In genomic region chr14:54572316-54572715, GRCh38 we compare ENCODE assay signal across 8 cellular contexts. TPM values are rescaled to one million over a fixed set of nuclear protein-coding genes. Genes with fewer than 3 reads are reported as not detected.
A peak's percentile ranks its signal among the peaks of the same experiment; 100 is the strongest.
DNase-seq lines count a peak whose midpoint lies in the region; ATAC-seq and TF ChIP-seq lines count a peak whose summit lies in the region.

No MANE protein-coding gene starts in this region.

- intact Hi-C loops in left ventricle myocardium inferior (cut with micrococcal nuclease): loop anchor here (5.0 kb wide), 1 partner anchor 120 kb away; no protein-coding TSS in a partner anchor
- intact Hi-C loops in Right ventricle myocardium inferior (cut with DNase I): no loop called here
- intact Hi-C loops in upper lobe of right lung (cut with DNase I): loop anchor here (5.0 to 10.0 kb wide), 2 partner anchors 72 to 120 kb away; no protein-coding TSS in a partner anchor
- intact Hi-C loops in CD4-positive, alpha-beta T cell (cut with DNase I, micrococcal nuclease): no loop called here

- no peak overlapping the region for H3K4me3 Mint-ChIP-seq in CD4-positive, alpha-beta T cell

- H3K9me3 Mint-ChIP-seq in CD4-positive, alpha-beta T cell: peaks cover 8% of the 10 kb centered on the region

- H3K27ac ChIP-seq in left ventricle myocardium inferior (replicated peaks) (no peak overlapping the region), upper lobe of right lung (no peak overlapping the region)
- H3K27ac ChIP-seq in CD4-positive, alpha-beta T cell (ENCODE audit: low read depth, low read length): no peak overlapping the region

- H3K36me3 ChIP-seq in left ventricle myocardium inferior (peaks cover 20% of the 10 kb centered on the region), upper lobe of right lung (no peaks in the 10 kb centered on the region)

- POLR2A ChIA-PET in CD4-positive, alpha-beta T cell (lab: Charles Lee): no interaction called here

- H3K4me3 ChIP-seq in left ventricle myocardium inferior (no peak overlapping the region), epithelial cell of proximal tubule (ENCODE audit: low read depth, low read length) (no peak overlapping the region), upper lobe of right lung (no peak overlapping the region)

- H3K27me3 Mint-ChIP-seq in CD4-positive, alpha-beta T cell: peaks cover 64% of the 10 kb centered on the region

- H3K27ac Mint-ChIP-seq in CD4-positive, alpha-beta T cell: no peak overlapping the region

- H3K36me3 Mint-ChIP-seq in CD4-positive, alpha-beta T cell (ENCODE audit: low read depth): peaks cover 7% of the 10 kb centered on the region

- ATAC-seq in Right ventricle myocardium inferior: no peak
- ATAC-seq in upper lobe of right lung: peak; percentile 34
- ATAC-seq in GM19035 (IDR thresholded peaks at IDR 0.05; ENCODE audit: unreplicated experiment): no peak
- no peak for ATAC-seq in CD4-positive, alpha-beta T cell (ENCODE audit: poor library complexity)
- ATAC-seq in GM19463 (IDR thresholded peaks at IDR 0.05; ENCODE audit: unreplicated experiment): no peak

- H3K4me1 ChIP-seq in left ventricle myocardium inferior (peaks cover 100% of the 10 kb centered on the region), upper lobe of right lung (peaks cover 24% of the 10 kb centered on the region)

- DNase-seq in left ventricle myocardium inferior (no peak), Right ventricle myocardium inferior (ENCODE audit: missing footprints) (no peak), NCI-H748 treated with DMSO at 0.1 percent for 48 hours (lab: John Stamatoyannopoulos, UW) (peak; percentile 52), epithelial cell of proximal tubule (ENCODE audit: low read depth) (no peak), upper lobe of right lung (no peak)
- DNase-seq in CD4-positive, alpha-beta T cell: no peak

- H3K4me1 Mint-ChIP-seq in CD4-positive, alpha-beta T cell (ENCODE audit: low read depth): peaks cover 4% of the 10 kb centered on the region

- H3K27me3 ChIP-seq in left ventricle myocardium inferior (ENCODE audit: low read depth) (no peaks in the 10 kb centered on the region), upper lobe of right lung (no peaks in the 10 kb centered on the region)
- peaks cover 12% of the 10 kb centered on the region for H3K27me3 ChIP-seq in CD4-positive, alpha-beta T cell (ENCODE audit: control insufficient read depth, insufficient read depth, low read length)

- H3K9me3 ChIP-seq in left ventricle myocardium inferior (replicated peaks) (peaks cover 11% of the 10 kb centered on the region), upper lobe of right lung (peaks cover 7% of the 10 kb centered on the region)
- H3K9me3 ChIP-seq in CD4-positive, alpha-beta T cell (ENCODE audit: control insufficient read depth, low read length): peaks cover 14% of the 10 kb centered on the region

- CTCF ChIA-PET in CD4-positive, alpha-beta T cell (lab: Charles Lee): interaction anchor here (1.4 kb wide), 1 partner anchor 202 kb away, joined by 5 read pairs; no protein-coding TSS in a partner anchor

- TF ChIP-seq CTCF in left ventricle myocardium inferior (IDR thresholded peaks at IDR 0.05; ENCODE audit: borderline replicate concordance) (peak; percentile 55), epithelial cell of proximal tubule (conservative IDR thresholded peaks at IDR 0.05; ENCODE audit: low read depth, low read length) (peak; percentile 73), upper lobe of right lung (IDR thresholded peaks at IDR 0.05) (peak; percentile 51)
- no peak for TF ChIP-seq CTCF in CD4-positive, alpha-beta T cell (IDR thresholded peaks at IDR 0.05)

RNA-seq across cellular contexts. Expression of gene SAMD4A, which starts 5.4 kb away (rescaled TPM):
- total RNA-seq in left ventricle myocardium inferior: 173 TPM
- total RNA-seq in Right ventricle myocardium inferior: 128 TPM
- total RNA-seq in epithelial cell of proximal tubule: 18.9 and 20.9 TPM in 2 replicates
- total RNA-seq in upper lobe of right lung: 39.1 TPM
- total RNA-seq in CD4-positive, alpha-beta T cell: 1 to 10 TPM; 1.9 to 2.3 TPM

Comparison
In these comparisons a context has a peak if more than half of its experiments do, and no peak if none do; other contexts are left out.
1. intact Hi-C loops: an anchor here in left ventricle myocardium inferior (5.0 kb wide) and upper lobe of right lung (5.0 to 10.0 kb wide); none called in Right ventricle myocardium inferior and CD4-positive, alpha-beta T cell.